In genomic region chr2:17733650-17734049, GRCh38 we compare ENCODE assay signal across 18 cellular contexts.
"Had no signal": no experiment of that assay in that cellular context is flagged by ENCODE, and none has a peak within 500 bp of the region (broad histone marks: within the 10 kb centered on the region; RNA-seq: fewer than 3 reads in every experiment).

No MANE protein-coding gene starts in this region.

- H3K27me3 ChIP-seq: body of pancreas, dorsolateral prefrontal cortex, ovary, right lobe of liver, upper lobe of right lung had no signal

- DNase-seq: activated CD4-positive, alpha-beta T cell treated with anti-CD3 and anti-CD28 coated beads, Interleukin-2, amount 50 U/mL, for 4 hours; activated CD4-positive, CD25-positive, alpha-beta regulatory T cell treated with anti-CD3 and anti-CD28 coated beads, Interleukin-2, amount 50 U/mL, for 72 hours; activated naive CD4-positive, alpha-beta T cell; body of pancreas; dorsolateral prefrontal cortex; endodermal cell; head of caudate nucleus; naive thymus-derived CD4-positive, alpha-beta T cell; ovary; right lobe of liver; stimulated activated CD4-positive, alpha-beta T cell treated with anti-CD3 and anti-CD28 coated beads, Interleukin-4, amount 100 ng/mL, for 1 hour; upper lobe of right lung had no signal

- H3K4me2 ChIP-seq: smooth muscle cell had no signal

- H3K4me3 ChIP-seq: body of pancreas, dorsolateral prefrontal cortex, ovary, right lobe of liver, smooth muscle cell, thoracic aorta, upper lobe of right lung had no signal

- H3K4me1 ChIP-seq: body of pancreas, upper lobe of right lung had no signal

- H3K27ac ChIP-seq: body of pancreas, dorsolateral prefrontal cortex, ovary, right lobe of liver, thoracic aorta, upper lobe of right lung had no signal

- H3K9me3 ChIP-seq: body of pancreas, ovary, right lobe of liver, thoracic aorta, upper lobe of right lung had no signal

- FAIRE-seq: colon, frontal cortex had no signal

- H3K36me3 ChIP-seq: ovary had no signal

- ATAC-seq: body of pancreas; left lobe of liver; naive thymus-derived CD4-positive, alpha-beta T cell; right lobe of liver; stimulated activated effector memory CD8-positive, alpha-beta T cell treated with anti-CD3 and anti-CD28 coated beads, Interleukin-12 subunit alpha, Interleukin-12 subunit beta, amount 100 ng/mL, for 72 hours; upper lobe of right lung had no signal
